ENCODE assay signal across 18 cellular contexts in the genomic region with DNA sequence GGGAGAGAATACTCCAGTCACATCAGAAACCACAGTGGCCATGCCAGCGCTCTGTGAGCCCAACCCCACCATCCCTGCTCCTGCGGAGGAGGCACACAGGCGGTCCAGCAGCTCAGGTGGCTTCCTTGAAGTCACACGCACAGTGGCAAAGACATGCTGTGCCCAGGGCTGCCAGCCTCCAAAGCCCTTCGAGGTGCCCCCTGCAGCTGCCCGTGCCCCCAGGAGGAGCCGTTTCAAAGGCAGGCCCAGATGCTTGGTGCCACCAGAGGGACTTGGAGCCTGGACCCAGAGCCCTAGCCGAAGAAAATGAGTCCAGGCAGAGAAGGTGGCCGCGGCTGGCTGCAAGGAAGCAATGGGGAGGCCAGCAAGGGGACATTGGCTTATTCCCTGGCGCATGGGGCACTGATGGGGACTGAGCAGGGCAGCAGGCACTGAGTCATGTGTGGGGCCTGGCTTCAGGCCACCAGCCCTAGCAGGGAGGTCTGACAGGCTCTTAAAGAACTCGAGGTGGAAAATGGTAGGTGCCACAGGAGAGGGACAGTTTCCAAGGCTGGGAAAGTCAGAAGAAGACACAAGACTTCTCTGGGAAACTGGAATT. TPM values are rescaled to one million over a fixed set of nuclear protein-coding genes. Genes with fewer than 3 reads are reported as not detected.
DNase-seq lines count a peak whose midpoint lies in the region; FAIRE-seq and TF ChIP-seq lines count a peak whose summit lies in the region.
"Had no signal": no experiment of that assay in that cellular context is flagged by ENCODE, and none has a peak within 500 bp of the region (broad histone marks: within the 10 kb centered on the region; RNA-seq: fewer than 3 reads in every experiment).

No MANE protein-coding gene starts in this region.

- H3K36me3 ChIP-seq in neuronal stem cell (replicated peaks in 1 of 2; ENCODE audit: control insufficient read depth in 2 of 2, insufficient read depth in 2 of 2, low read length in 2 of 2) (peaks cover 0 to 19% of the 10 kb centered on the region in 2 donors), tibial nerve (no peaks in the 10 kb centered on the region), mesendoderm (ENCODE audit: control insufficient read depth, insufficient read depth, low read length) (no peaks in the 10 kb centered on the region)

- no peak overlapping the region for H4K91ac ChIP-seq in neuronal stem cell (ENCODE audit: low read depth, low read length, poor library complexity)

- no peak for TF ChIP-seq EP300 in tibial nerve (IDR thresholded peaks at IDR 0.05)

- H3K4me3 ChIP-seq in choroid plexus epithelial cell (ENCODE audit: low read depth, low read length): no peak overlapping the region
- H3K4me3 ChIP-seq in neuronal stem cell (ENCODE audit: low read length in 2 of 2): no peak overlapping the region
- no peak overlapping the region for H3K4me3 ChIP-seq in tibial nerve
- H3K4me3 ChIP-seq in mesendoderm (ENCODE audit: low read length): no peak overlapping the region

- H4K8ac ChIP-seq in neuronal stem cell (ENCODE audit: low read depth, low read length) (no peak overlapping the region), mesendoderm (ENCODE audit: low read depth, low read length) (no peak overlapping the region)

- peak overlapping the region; percentile 64 for H3K18ac ChIP-seq in neuronal stem cell (ENCODE audit: low read length)
- no peak overlapping the region for H3K18ac ChIP-seq in mesendoderm (ENCODE audit: low read length)

- H3K9ac ChIP-seq in neuronal stem cell (ENCODE audit: low read depth, low read length, poor library complexity): peak overlapping the region; percentile 21
- no peak overlapping the region for H3K9ac ChIP-seq in mesendoderm (ENCODE audit: low read length)

- H2BK120ac ChIP-seq in neuronal stem cell (ENCODE audit: low read depth, low read length) (no peak overlapping the region), mesendoderm (ENCODE audit: low read depth, low read length) (no peak overlapping the region)

- H3K23ac ChIP-seq in neuronal stem cell (ENCODE audit: low read depth, low read length, poor library complexity): peak overlapping the region; percentile 31
- no peak overlapping the region for H3K23ac ChIP-seq in mesendoderm (ENCODE audit: low read length)

- H3K4me1 ChIP-seq in neuronal stem cell (ENCODE audit: control insufficient read depth in 2 of 2, insufficient read depth in 1 of 2, low read depth in 1 of 2, low read length in 2 of 2) (peaks cover 0 to 7% of the 10 kb centered on the region in 2 donors), tibial nerve (no peaks in the 10 kb centered on the region), mesendoderm (ENCODE audit: control insufficient read depth, low read depth, low read length) (no peaks in the 10 kb centered on the region)

- H3K9me3 ChIP-seq in neuronal stem cell (replicated peaks in 1 of 2; ENCODE audit: control insufficient read depth in 2 of 2, insufficient read depth in 1 of 2, low read depth in 1 of 2, low read length in 2 of 2): peaks cover 0 to 4% of the 10 kb centered on the region in 2 donors
- H3K9me3 ChIP-seq in tibial nerve: no peaks in the 10 kb centered on the region

- H3K27me3 ChIP-seq in neuronal stem cell (ENCODE audit: control insufficient read depth in 3 of 3, insufficient read depth in 3 of 3, low read depth in 1 of 3, low read length in 3 of 3): no peaks in the 10 kb centered on the region
- H3K27me3 ChIP-seq in tibial nerve: no peaks in the 10 kb centered on the region
- H3K27me3 ChIP-seq in mesendoderm (ENCODE audit: insufficient read depth, low read length, poor library complexity): no peaks in the 10 kb centered on the region

- DNase-seq in Daoy (ENCODE audit: low read depth) (peak; percentile 62), HTR-8/SVneo (ENCODE audit: insufficient read length, low spot score) (peak; percentile 45), choroid plexus epithelial cell (ENCODE audit: low read depth) (peak; percentile 6), neuronal stem cell (ENCODE audit: low spot score) (no peak), NCI-H1092 treated with DMSO at 0.1 percent for 48 hours (lab: John Stamatoyannopoulos, UW) (no peak), tibial nerve (ENCODE audit: low spot score in 2 of 2) (no peak), mesendoderm (no peak), retina (no peak)
- DNase-seq: NCI-H1048, T-cell had no signal

- H3K14ac ChIP-seq in neuronal stem cell (ENCODE audit: low read length): peak overlapping the region; percentile 38

- FAIRE-seq in HTR-8/SVneo (lab: Jason Lieb, UNC): no peak
- FAIRE-seq: RCC 7860 had no signal

- H3K27ac ChIP-seq in neuronal stem cell (replicated peaks; ENCODE audit: low read length): no peak overlapping the region
- no peak overlapping the region for H3K27ac ChIP-seq in tibial nerve
- no peak overlapping the region for H3K27ac ChIP-seq in mesendoderm (ENCODE audit: low read depth, low read length)

- H2AK5ac ChIP-seq in neuronal stem cell (ENCODE audit: low read depth, low read length) (peak overlapping the region; percentile 81), mesendoderm (ENCODE audit: low read length) (no peak overlapping the region)

- no peaks in the 10 kb centered on the region for H3K79me2 ChIP-seq in mesendoderm (ENCODE audit: control insufficient read depth, insufficient read depth, low read length)

- TF ChIP-seq POLR2A in tibial nerve (IDR thresholded peaks at IDR 0.05): no peak

- no peak overlapping the region for H3K56ac ChIP-seq in mesendoderm (ENCODE audit: low read length)

- H4K5ac ChIP-seq in mesendoderm (ENCODE audit: low read length): no peak overlapping the region

- H3K4ac ChIP-seq in neuronal stem cell (ENCODE audit: low read length) (no peak overlapping the region), mesendoderm (ENCODE audit: low read depth, low read length) (no peak overlapping the region)

- no peak overlapping the region for H3K4me2 ChIP-seq in neuronal stem cell (ENCODE audit: insufficient read depth, low read length, poor library complexity, severe bottlenecking)
- H3K4me2 ChIP-seq in mesendoderm (ENCODE audit: low read length): no peak overlapping the region

- H3K79me1 ChIP-seq in neuronal stem cell (ENCODE audit: low read depth, low read length): no peaks in the 10 kb centered on the region
- H3K79me1 ChIP-seq in mesendoderm (ENCODE audit: low read length): no peaks in the 10 kb centered on the region

- H2BK15ac ChIP-seq in neuronal stem cell (ENCODE audit: low read length) (no peak overlapping the region), mesendoderm (replicated peaks; ENCODE audit: low read depth) (no peak overlapping the region)

- no peak overlapping the region for H2BK12ac ChIP-seq in neuronal stem cell (ENCODE audit: low read length)

- H2BK5ac ChIP-seq in neuronal stem cell (ENCODE audit: low read length): no peak overlapping the region
- no peak overlapping the region for H2BK5ac ChIP-seq in mesendoderm (ENCODE audit: low read length)

- WGBS in neuronal stem cell (ENCODE audit: extremely low coverage in 2 of 2, insufficient read length in 2 of 2, insufficient replicate concordance in 1 of 2), 2 donors: no CpG with 5 or more reads among the region's 12 CpGs
- 83 to 88% methylated on average over 12 of the region's 12 CpGs for whole genome bisulfite sequencing in tibial nerve, 2 donors
- no CpG with 5 or more reads among the region's 12 CpGs for WGBS in mesendoderm (ENCODE audit: extremely low coverage, insufficient coverage, low lambda C conversion rate)

- TF ChIP-seq CTCF in choroid plexus epithelial cell (conservative IDR thresholded peaks at IDR 0.05; ENCODE audit: low read depth, low read length): no peak
- no peak for TF ChIP-seq CTCF in tibial nerve (IDR thresholded peaks at IDR 0.05)

- H2AFZ ChIP-seq in neuronal stem cell (ENCODE audit: low read length): no peak overlapping the region

RNA-seq across cellular contexts. Expression of a gene that starts 17.2 kb away (rescaled TPM):
- not detected in 2 replicates for total RNA-seq in Daoy (2014; rRNA removed; shearing (Covaris generic))
- polyA plus RNA-seq in neuronal stem cell (2013, experiment 1 of 2): 0.29 TPM
- polyA plus RNA-seq in neuronal stem cell (2013, experiment 2 of 2): 0.25 TPM
- not detected for total RNA-seq in tibial nerve
- polyA plus RNA-seq in mesendoderm (2013, experiment 1 of 2): not detected
- polyA plus RNA-seq in mesendoderm (2013, experiment 2 of 2): not detected
- total RNA-seq: activated T-helper 17 cell treated with anti-CD3 and anti-CD28 coated beads, Interleukin-2, amount 50 U/mL, for 72 hours; chondrocyte; glomerular endothelial cell; pulmonary artery endothelial cell; T-cell; WTC11 had no signal
- polyA plus RNA-seq: BJ, IgD-negative memory B cell had no signal

Comparison
In these comparisons a context has a peak if more than half of its experiments do, and no peak if none do; other contexts are left out.
1. DNase-seq: peak in Daoy (single experiment), HTR-8/SVneo (single experiment) and choroid plexus epithelial cell (single experiment); none in neuronal stem cell (single experiment), NCI-H1092 treated with DMSO at 0.1 percent for 48 hours (single experiment), tibial nerve (0 of 2), mesendoderm (single experiment) and retina (single experiment).